Comparison of ENCODE assay signal across 8 cellular contexts in the genomic region with DNA sequence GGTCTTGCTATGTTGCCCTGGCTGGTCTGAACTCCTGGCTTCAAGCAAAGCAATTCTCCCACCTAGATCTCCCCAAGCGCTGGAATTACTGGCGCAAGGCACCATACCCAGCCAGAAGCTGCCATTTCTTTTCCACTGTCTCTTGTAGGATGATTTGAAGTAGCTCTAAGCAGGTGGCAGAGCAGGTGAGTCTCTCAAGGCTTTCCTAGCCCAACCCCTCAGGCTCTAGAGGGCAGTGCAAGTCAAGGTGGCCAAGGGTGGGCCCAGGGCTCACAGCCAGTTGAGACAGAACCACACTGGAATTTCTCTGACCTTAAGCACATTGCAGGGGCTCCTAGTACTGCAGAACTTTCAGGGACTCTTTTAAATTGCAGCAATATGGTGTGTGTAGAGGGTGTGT. TPM values are rescaled to one million over a fixed set of nuclear protein-coding genes. Genes with fewer than 3 reads are reported as not detected.
A peak's percentile ranks its signal among the peaks of the same experiment; 100 is the strongest.
DNase-seq lines count a peak whose midpoint lies in the region; ATAC-seq and TF ChIP-seq lines count a peak whose summit lies in the region.

No MANE protein-coding gene starts in this region.

- POLR2A ChIA-PET in MCF 10A (lab: Yijun Ruan, JAX): interaction anchor here (0.7 to 3.7 kb wide), 4 partner anchors 10 to 641 kb away, joined by 3 to 24 read pairs (median 4); a partner anchor contains a TSS

- peaks cover 10% of the 10 kb centered on the region for H3K4me1 Mint-ChIP-seq in MCF 10A (ENCODE audit: insufficient read depth, unreplicated experiment)

- H3K27ac Mint-ChIP-seq in MCF 10A (ENCODE audit: low read depth, unreplicated experiment): no peak overlapping the region

- no peak overlapping the region for H3K4me3 Mint-ChIP-seq in MCF 10A (ENCODE audit: unreplicated experiment)

- H3K4me3 ChIP-seq in breast epithelium (no peak overlapping the region), tibial artery (no peak overlapping the region), prostate gland (no peak overlapping the region)

- no peaks in the 10 kb centered on the region for H3K36me3 ChIP-seq in breast epithelium
- H3K36me3 ChIP-seq in tibial artery: no peaks in the 10 kb centered on the region
- H3K36me3 ChIP-seq in prostate gland: no peaks in the 10 kb centered on the region

- no peak for TF ChIP-seq CTCF in MCF 10A (IDR thresholded peaks at IDR 0.05; ENCODE audit: unreplicated experiment)
- TF ChIP-seq CTCF in breast epithelium (IDR thresholded peaks at IDR 0.05): no peak
- peak; percentile 13 to 20 for TF ChIP-seq CTCF in tibial artery (IDR thresholded peaks at IDR 0.05)
- peak in 1 of 4 experiments; percentile 20 for TF ChIP-seq CTCF in prostate gland (IDR thresholded peaks at IDR 0.05)

- 87% methylated on average over 2 of the region's 2 CpGs for whole genome bisulfite sequencing in prostate gland

- no peaks in the 10 kb centered on the region for H3K27me3 ChIP-seq in breast epithelium
- no peaks in the 10 kb centered on the region for H3K27me3 ChIP-seq in tibial artery
- H3K27me3 ChIP-seq in prostate gland (replicated peaks; ENCODE audit: insufficient read depth): no peaks in the 10 kb centered on the region

- ATAC-seq in SK-N-SH treated with all-trans-retinoic acid at 6 μM for 48 hours (peak; percentile 79), HG02623 (IDR thresholded peaks at IDR 0.05; ENCODE audit: unreplicated experiment) (no peak)

- CTCF ChIA-PET in MCF 10A (lab: Yijun Ruan, JAX): interaction anchor here (0.6 to 1.7 kb wide), 6 partner anchors 10 to 259 kb away, joined by 3 to 4 read pairs (median 3); no protein-coding TSS in a partner anchor

- TF ChIP-seq POLR2A in breast epithelium (IDR thresholded peaks at IDR 0.05) (no peak), prostate gland (IDR thresholded peaks at IDR 0.05) (no peak)

- intact Hi-C loops in MCF 10A (cut with micrococcal nuclease): loop anchor here (5.0 kb wide), 1 partner anchor 218 kb away; a partner anchor contains a TSS
- intact Hi-C loops in breast epithelium (cut with DNase I; ENCODE audit: low total_unique reads): loop anchor here (10.0 kb wide), 1 partner anchor 280 kb away; a partner anchor contains a TSS
- intact Hi-C loops in tibial artery (cut with DNase I; ENCODE audit: low total_unique reads): loop anchor here (5.0 kb wide), 1 partner anchor 282 kb away; a partner anchor contains a TSS
- intact Hi-C loops in prostate gland (cut with DNase I): no loop called here

- H3K36me3 Mint-ChIP-seq in MCF 10A (ENCODE audit: insufficient read depth, unreplicated experiment): peaks cover 4% of the 10 kb centered on the region

- BruUV-seq in MCF 10A (replicated peaks; lab: Mats Ljungman, UMichigan): no TSS peak

- H3K4me1 ChIP-seq in breast epithelium: no peaks in the 10 kb centered on the region
- peaks cover 0 to 21% (median 10%) of the 10 kb centered on the region in 4 donors for H3K4me1 ChIP-seq in tibial artery
- no peaks in the 10 kb centered on the region for H3K4me1 ChIP-seq in prostate gland (replicated peaks)

- no peaks in the 10 kb centered on the region for H3K27me3 Mint-ChIP-seq in MCF 10A (ENCODE audit: insufficient read depth, unreplicated experiment)

- DNase-seq in MCF 10A (ENCODE audit: unreplicated experiment) (peak; percentile 68), breast epithelium (ENCODE audit: low spot score in 2 of 2) (no peak), iPS-NIHi11 (ENCODE audit: low spot score) (peak; percentile 61), tibial artery (no peak), prostate gland (ENCODE audit: low spot score) (no peak), epidermal melanocyte (ENCODE audit: insufficient read length, low spot score) (no peak)

- H3K9me3 Mint-ChIP-seq in MCF 10A (ENCODE audit: unreplicated experiment): no peaks in the 10 kb centered on the region

- H3K27ac ChIP-seq in breast epithelium (no peak overlapping the region), tibial artery (peak overlapping the region in 1 of 2 donors; percentile 63), prostate gland (no peak overlapping the region)

- H3K9me3 ChIP-seq in breast epithelium (no peaks in the 10 kb centered on the region), tibial artery (no peaks in the 10 kb centered on the region), prostate gland (no peaks in the 10 kb centered on the region)

TF ChIP-seq in SK-N-SH treated with all-trans-retinoic acid at 6 μM for 48 hours, 23 proteins besides CTCF, POLR2A, EP300 and RAD21 (continues in another document):
- TF ChIP-seq OSR1 (CRISPR knock-in tag; IDR thresholded peaks at IDR 0.05) (no peak), ZNF70 (CRISPR knock-in tag; IDR thresholded peaks at IDR 0.05) (no peak), ZFP30 (CRISPR knock-in tag; IDR thresholded peaks at IDR 0.05) (no peak), CSDC2 (CRISPR knock-in tag; IDR thresholded peaks at IDR 0.05) (no peak), BACH2 (CRISPR knock-in tag; IDR thresholded peaks at IDR 0.05; ENCODE audit: borderline replicate concordance) (no peak), ZFP3 (CRISPR knock-in tag; IDR thresholded peaks at IDR 0.05) (no peak), ARNTL (CRISPR knock-in tag; IDR thresholded peaks at IDR 0.05; ENCODE audit: borderline replicate concordance, low read depth) (no peak), ZC3H10 (CRISPR knock-in tag; IDR thresholded peaks at IDR 0.05) (no peak)
- TF ChIP-seq, protein P1, sequence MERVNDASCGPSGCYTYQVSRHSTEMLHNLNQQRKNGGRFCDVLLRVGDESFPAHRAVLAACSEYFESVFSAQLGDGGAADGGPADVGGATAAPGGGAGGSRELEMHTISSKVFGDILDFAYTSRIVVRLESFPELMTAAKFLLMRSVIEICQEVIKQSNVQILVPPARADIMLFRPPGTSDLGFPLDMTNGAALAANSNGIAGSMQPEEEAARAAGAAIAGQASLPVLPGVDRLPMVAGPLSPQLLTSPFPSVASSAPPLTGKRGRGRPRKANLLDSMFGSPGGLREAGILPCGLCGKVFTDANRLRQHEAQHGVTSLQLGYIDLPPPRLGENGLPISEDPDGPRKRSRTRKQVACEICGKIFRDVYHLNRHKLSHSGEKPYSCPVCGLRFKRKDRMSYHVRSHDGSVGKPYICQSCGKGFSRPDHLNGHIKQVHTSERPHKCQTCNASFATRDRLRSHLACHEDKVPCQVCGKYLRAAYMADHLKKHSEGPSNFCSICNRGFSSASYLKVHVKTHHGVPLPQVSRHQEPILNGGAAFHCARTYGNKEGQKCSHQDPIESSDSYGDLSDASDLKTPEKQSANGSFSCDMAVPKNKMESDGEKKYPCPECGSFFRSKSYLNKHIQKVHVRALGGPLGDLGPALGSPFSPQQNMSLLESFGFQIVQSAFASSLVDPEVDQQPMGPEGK (CRISPR knock-in tag; IDR thresholded peaks at IDR 0.05; ENCODE audit: borderline replicate concordance): no peak
- TF ChIP-seq, protein P2, sequence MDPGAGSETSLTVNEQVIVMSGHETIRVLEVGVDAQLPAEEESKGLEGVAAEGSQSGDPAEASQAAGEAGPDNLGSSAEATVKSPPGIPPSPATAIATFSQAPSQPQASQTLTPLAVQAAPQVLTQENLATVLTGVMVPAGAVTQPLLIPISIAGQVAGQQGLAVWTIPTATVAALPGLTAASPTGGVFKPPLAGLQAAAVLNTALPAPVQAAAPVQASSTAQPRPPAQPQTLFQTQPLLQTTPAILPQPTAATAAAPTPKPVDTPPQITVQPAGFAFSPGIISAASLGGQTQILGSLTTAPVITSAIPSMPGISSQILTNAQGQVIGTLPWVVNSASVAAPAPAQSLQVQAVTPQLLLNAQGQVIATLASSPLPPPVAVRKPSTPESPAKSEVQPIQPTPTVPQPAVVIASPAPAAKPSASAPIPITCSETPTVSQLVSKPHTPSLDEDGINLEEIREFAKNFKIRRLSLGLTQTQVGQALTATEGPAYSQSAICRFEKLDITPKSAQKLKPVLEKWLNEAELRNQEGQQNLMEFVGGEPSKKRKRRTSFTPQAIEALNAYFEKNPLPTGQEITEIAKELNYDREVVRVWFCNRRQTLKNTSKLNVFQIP (CRISPR knock-in tag; IDR thresholded peaks at IDR 0.05; ENCODE audit: borderline replicate concordance, low read depth): no peak
- TF ChIP-seq, protein P3, sequence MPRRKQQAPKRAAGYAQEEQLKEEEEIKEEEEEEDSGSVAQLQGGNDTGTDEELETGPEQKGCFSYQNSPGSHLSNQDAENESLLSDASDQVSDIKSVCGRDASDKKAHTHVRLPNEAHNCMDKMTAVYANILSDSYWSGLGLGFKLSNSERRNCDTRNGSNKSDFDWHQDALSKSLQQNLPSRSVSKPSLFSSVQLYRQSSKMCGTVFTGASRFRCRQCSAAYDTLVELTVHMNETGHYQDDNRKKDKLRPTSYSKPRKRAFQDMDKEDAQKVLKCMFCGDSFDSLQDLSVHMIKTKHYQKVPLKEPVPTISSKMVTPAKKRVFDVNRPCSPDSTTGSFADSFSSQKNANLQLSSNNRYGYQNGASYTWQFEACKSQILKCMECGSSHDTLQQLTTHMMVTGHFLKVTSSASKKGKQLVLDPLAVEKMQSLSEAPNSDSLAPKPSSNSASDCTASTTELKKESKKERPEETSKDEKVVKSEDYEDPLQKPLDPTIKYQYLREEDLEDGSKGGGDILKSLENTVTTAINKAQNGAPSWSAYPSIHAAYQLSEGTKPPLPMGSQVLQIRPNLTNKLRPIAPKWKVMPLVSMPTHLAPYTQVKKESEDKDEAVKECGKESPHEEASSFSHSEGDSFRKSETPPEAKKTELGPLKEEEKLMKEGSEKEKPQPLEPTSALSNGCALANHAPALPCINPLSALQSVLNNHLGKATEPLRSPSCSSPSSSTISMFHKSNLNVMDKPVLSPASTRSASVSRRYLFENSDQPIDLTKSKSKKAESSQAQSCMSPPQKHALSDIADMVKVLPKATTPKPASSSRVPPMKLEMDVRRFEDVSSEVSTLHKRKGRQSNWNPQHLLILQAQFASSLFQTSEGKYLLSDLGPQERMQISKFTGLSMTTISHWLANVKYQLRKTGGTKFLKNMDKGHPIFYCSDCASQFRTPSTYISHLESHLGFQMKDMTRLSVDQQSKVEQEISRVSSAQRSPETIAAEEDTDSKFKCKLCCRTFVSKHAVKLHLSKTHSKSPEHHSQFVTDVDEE (CRISPR knock-in tag; IDR thresholded peaks at IDR 0.05): no peak

RNA-seq across cellular contexts. Expression of a gene that starts 15.6 kb away (rescaled TPM):
- 40.3 and 49.9 TPM in 2 replicates for total RNA-seq in MCF 10A (2022)
- total RNA-seq in breast epithelium: 10 to 100 TPM; 37.1 to 56.6 (median 44.6) TPM
- total RNA-seq in prostate gland: 100 to 1,000 TPM in 1 of 2 donors, 10 to 100 TPM in 1; 86.7 to 213 TPM

RNA-seq across cellular contexts. Expression of a gene that starts 25.3 kb away (rescaled TPM):
- total RNA-seq in MCF 10A (2022) (9.7 and 19.5 TPM in 2 replicates), breast epithelium (10 to 100 TPM in 1 of 3 donors, 1 to 10 TPM in 2; 4.5 to 14.0 (median 5.2) TPM), prostate gland (10 to 100 TPM in 1 of 2 donors, 1 to 10 TPM in 1; 5.9 to 11.6 TPM)

RNA-seq across cellular contexts. Expression of a gene that starts 32.2 kb away (rescaled TPM):
- 3.7 and 4.9 TPM in 2 replicates for total RNA-seq in MCF 10A (2022)
- 1 to 10 TPM; 2.7 to 8.3 (median 3.6) TPM for total RNA-seq in breast epithelium
- 1 to 10 TPM; 6.3 to 8.9 TPM for total RNA-seq in prostate gland

RNA-seq across cellular contexts. Expression of a gene that starts 42.2 kb away (rescaled TPM):
- total RNA-seq in MCF 10A (2022) (14.0 and 17.2 TPM in 2 replicates), breast epithelium (10 to 100 TPM; 22.6 to 29.0 (median 25.9) TPM), prostate gland (10 to 100 TPM; 39.6 to 70.0 TPM)

RNA-seq across cellular contexts. Expression of a gene that starts 42.7 kb away (rescaled TPM):
- total RNA-seq in MCF 10A (2022) (273 and 298 TPM in 2 replicates), breast epithelium (100 to 1,000 TPM; 314 to 686 (median 317) TPM), prostate gland (100 to 1,000 TPM; 296 to 343 TPM)

Comparison
In these comparisons a context has a peak if more than half of its experiments do, and no peak if none do; other contexts are left out.
1. DNase-seq: peak in MCF 10A (single experiment) and iPS-NIHi11 (single experiment); none in breast epithelium (0 of 2), tibial artery (0 of 2), prostate gland (single experiment) and epidermal melanocyte (single experiment).
2. CTCF ChIP-seq: peak in tibial artery (2 of 2); none in MCF 10A (single experiment) and breast epithelium (0 of 3).